Comparison of ENCODE assay signal across 8 cellular contexts in genomic region chr22:45612451-45612901, GRCh38. TPM values are rescaled to one million over a fixed set of nuclear protein-coding genes. Genes with fewer than 3 reads are reported as not detected.
DNase-seq lines count a peak whose midpoint lies in the region; ATAC-seq and TF ChIP-seq lines count a peak whose summit lies in the region.

No MANE protein-coding gene starts in this region.

- H3K27me3 Mint-ChIP-seq in T-helper 1 cell treated with Interleukin-12 subunit alpha and Interleukin-12 subunit beta and Interleukin-4 antibody, amounts not matched to agents 30 μg/mL and 1 μg/mL, for 36 hours (ENCODE audit: low read depth) = peaks cover 5% of the 10 kb centered on the region

- peak overlapping the region; percentile 14 for H3K4me3 ChIP-seq in epithelial cell of proximal tubule (ENCODE audit: low read depth, low read length)

- peaks cover 7% of the 10 kb centered on the region for H3K4me1 Mint-ChIP-seq in T-helper 1 cell treated with Interleukin-12 subunit alpha and Interleukin-12 subunit beta and Interleukin-4 antibody, amounts not matched to agents 30 μg/mL and 1 μg/mL, for 36 hours (ENCODE audit: low read depth)

- peak; percentile 50 for DNase-seq in GOT3 (lab: John Stamatoyannopoulos, UW)
- no peak for DNase-seq in epithelial cell of proximal tubule (ENCODE audit: low read depth)
- DNase-seq in retina = peak; percentile 42
- no peak for DNase-seq in pons (ENCODE audit: low spot score)

- peak overlapping the region; percentile 89 for H3K27ac Mint-ChIP-seq in T-helper 1 cell treated with Interleukin-12 subunit alpha and Interleukin-12 subunit beta and Interleukin-4 antibody, amounts not matched to agents 30 μg/mL and 1 μg/mL, for 36 hours

- TF ChIP-seq CTCF in epithelial cell of proximal tubule (conservative IDR thresholded peaks at IDR 0.05; ENCODE audit: low read depth, low read length) = no peak

- H3K9me3 Mint-ChIP-seq in T-helper 1 cell treated with Interleukin-12 subunit alpha and Interleukin-12 subunit beta and Interleukin-4 antibody, amounts not matched to agents 30 μg/mL and 1 μg/mL, for 36 hours = no peaks in the 10 kb centered on the region

- H3K36me3 Mint-ChIP-seq in T-helper 1 cell treated with Interleukin-12 subunit alpha and Interleukin-12 subunit beta and Interleukin-4 antibody, amounts not matched to agents 30 μg/mL and 1 μg/mL, for 36 hours (ENCODE audit: low read depth) = no peaks in the 10 kb centered on the region

- no peak overlapping the region for H3K4me3 Mint-ChIP-seq in T-helper 1 cell treated with Interleukin-12 subunit alpha and Interleukin-12 subunit beta and Interleukin-4 antibody, amounts not matched to agents 30 μg/mL and 1 μg/mL, for 36 hours

- ATAC-seq in GM19395 (IDR thresholded peaks at IDR 0.05; ENCODE audit: unreplicated experiment) (no peak), HG03439 (IDR thresholded peaks at IDR 0.05; ENCODE audit: unreplicated experiment) (no peak), HG02852 (IDR thresholded peaks at IDR 0.05; ENCODE audit: unreplicated experiment) (no peak)

RNA-seq across cellular contexts. Expression of gene ATXN10, which starts 59.2 kb away (rescaled TPM):
- 97.3 and 118 TPM in 2 replicates for total RNA-seq in epithelial cell of proximal tubule

Comparison
In these comparisons a context has a peak if more than half of its experiments do, and no peak if none do; other contexts are left out.
1. DNase-seq: peak in GOT3 (single experiment) and retina (single experiment); none in epithelial cell of proximal tubule (single experiment) and pons (single experiment).